1 cellular context compared by ENCODE assay signal in the genomic region with DNA sequence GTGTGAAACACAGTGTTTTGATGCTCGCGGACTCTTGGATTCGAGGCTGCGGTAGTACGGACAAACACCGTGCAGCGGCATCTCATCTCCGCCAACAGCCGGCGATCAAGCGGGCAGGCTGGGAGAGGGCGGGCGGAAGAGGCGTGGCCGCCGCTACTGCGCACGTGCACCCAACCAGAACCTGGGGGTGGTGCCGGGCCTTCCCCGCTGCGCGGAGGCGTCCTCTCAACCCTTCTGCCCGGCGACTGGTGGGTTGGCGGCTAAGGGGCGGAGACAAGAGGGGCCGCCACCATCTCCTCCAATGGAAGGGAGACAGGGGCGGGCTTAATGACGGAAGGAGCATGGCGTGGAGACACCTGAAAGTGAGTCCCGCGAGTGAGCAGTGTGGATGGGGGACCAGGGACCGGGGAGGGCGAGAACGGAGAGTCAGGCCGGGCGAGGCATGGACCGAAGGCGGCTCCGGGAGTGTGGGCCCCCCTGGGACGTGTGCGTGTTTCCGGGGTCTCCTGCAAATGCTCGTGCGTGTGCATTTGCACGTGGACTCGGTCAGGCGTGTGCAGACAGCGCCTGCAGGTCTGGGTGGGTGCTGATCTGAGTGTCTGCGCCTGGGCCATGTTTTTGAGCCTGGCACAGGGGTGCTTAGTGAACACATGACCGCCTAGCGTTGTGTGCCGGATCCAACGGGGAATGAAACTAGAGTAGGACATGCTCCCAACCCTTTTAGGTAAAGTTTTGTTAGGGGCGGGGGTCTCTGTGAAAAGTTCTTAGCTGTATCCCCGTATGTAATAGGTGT.
TF ChIP-seq lines count a peak whose summit lies in the region.

A gene (plus strand): TSS at position 321 of the 793 bp plus-strand sequence. CDS start 21 bp downstream, at position 342.

TF ChIP-seq in GM12878, 131 proteins besides CTCF, POLR2A, EP300 and RAD21 (continued from another document):
- TF ChIP-seq POLR2AphosphoS2 (IDR thresholded peaks at IDR 0.05; ENCODE audit: low read depth, low read length) (0 out of 2 replicates have a peak, but pooled peaks have one; percentile 32), NR2C1 (IDR thresholded peaks at IDR 0.05) (no peak), EED (IDR thresholded peaks at IDR 0.05; ENCODE audit: low read depth) (no peak), TAF1 (IDR thresholded peaks at IDR 0.05; ENCODE audit: borderline replicate concordance, low read depth, low read length) (peak; percentile 72), CBX5 (IDR thresholded peaks at IDR 0.05; ENCODE audit: low read depth) (no peak), SIX5 (IDR thresholded peaks at IDR 0.05; ENCODE audit: low read depth, low read length, severe bottlenecking) (no peak), SREBF2 (IDR thresholded peaks at IDR 0.05; ENCODE audit: low read length) (no peak), EGR1 (IDR thresholded peaks at IDR 0.05; ENCODE audit: borderline replicate concordance in 1 of 2, low read depth in 2 of 2, low read length in 2 of 2) (peak in 1 of 2 experiments; percentile 90; a peak in 2 of 3 replicates), JUNB (IDR thresholded peaks at IDR 0.05) (no peak), HCFC1 (IDR thresholded peaks at IDR 0.05; ENCODE audit: low read length) (peak; percentile 35; the same call in 1 of the 2 replicates), NR2C2 (IDR thresholded peaks at IDR 0.05; ENCODE audit: borderline replicate concordance, control insufficient read depth, insufficient read length, low read depth) (no peak), SUZ12 (IDR thresholded peaks at IDR 0.05; ENCODE audit: unreplicated experiment) (no peak), IKZF2 (IDR thresholded peaks at IDR 0.05) (no peak), CREB1 (IDR thresholded peaks at IDR 0.05; ENCODE audit: low read depth) (peak; percentile 84), IRF4 (IDR thresholded peaks at IDR 0.05; ENCODE audit: low read depth, low read length) (0 out of 2 replicates have a peak, but pooled peaks have one; percentile 38), HDGF (IDR thresholded peaks at IDR 0.05) (peak; percentile 97), FOXK2 (IDR thresholded peaks at IDR 0.05) (peak; percentile 59), RFX5 (IDR thresholded peaks at IDR 0.05; ENCODE audit: low read depth, low read length) (peak; percentile 90), TCF12 (IDR thresholded peaks at IDR 0.05; ENCODE audit: low read depth, low read length) (peak; percentile 35; the same call in 1 of the 2 replicates), POLR2AphosphoS5 (IDR thresholded peaks at IDR 0.05; ENCODE audit: low read length) (peak; percentile 96), CHD4 (IDR thresholded peaks at IDR 0.05) (no peak), SP1 (IDR thresholded peaks at IDR 0.05; ENCODE audit: low read depth, low read length) (peak; percentile 86)
- TF ChIP-seq, protein P1, sequence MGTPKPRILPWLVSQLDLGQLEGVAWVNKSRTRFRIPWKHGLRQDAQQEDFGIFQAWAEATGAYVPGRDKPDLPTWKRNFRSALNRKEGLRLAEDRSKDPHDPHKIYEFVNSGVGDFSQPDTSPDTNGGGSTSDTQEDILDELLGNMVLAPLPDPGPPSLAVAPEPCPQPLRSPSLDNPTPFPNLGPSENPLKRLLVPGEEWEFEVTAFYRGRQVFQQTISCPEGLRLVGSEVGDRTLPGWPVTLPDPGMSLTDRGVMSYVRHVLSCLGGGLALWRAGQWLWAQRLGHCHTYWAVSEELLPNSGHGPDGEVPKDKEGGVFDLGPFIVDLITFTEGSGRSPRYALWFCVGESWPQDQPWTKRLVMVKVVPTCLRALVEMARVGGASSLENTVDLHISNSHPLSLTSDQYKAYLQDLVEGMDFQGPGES (IDR thresholded peaks at IDR 0.05) = peak; percentile 41; the same call in 1 of the 2 replicates
- TF ChIP-seq, protein P2, sequence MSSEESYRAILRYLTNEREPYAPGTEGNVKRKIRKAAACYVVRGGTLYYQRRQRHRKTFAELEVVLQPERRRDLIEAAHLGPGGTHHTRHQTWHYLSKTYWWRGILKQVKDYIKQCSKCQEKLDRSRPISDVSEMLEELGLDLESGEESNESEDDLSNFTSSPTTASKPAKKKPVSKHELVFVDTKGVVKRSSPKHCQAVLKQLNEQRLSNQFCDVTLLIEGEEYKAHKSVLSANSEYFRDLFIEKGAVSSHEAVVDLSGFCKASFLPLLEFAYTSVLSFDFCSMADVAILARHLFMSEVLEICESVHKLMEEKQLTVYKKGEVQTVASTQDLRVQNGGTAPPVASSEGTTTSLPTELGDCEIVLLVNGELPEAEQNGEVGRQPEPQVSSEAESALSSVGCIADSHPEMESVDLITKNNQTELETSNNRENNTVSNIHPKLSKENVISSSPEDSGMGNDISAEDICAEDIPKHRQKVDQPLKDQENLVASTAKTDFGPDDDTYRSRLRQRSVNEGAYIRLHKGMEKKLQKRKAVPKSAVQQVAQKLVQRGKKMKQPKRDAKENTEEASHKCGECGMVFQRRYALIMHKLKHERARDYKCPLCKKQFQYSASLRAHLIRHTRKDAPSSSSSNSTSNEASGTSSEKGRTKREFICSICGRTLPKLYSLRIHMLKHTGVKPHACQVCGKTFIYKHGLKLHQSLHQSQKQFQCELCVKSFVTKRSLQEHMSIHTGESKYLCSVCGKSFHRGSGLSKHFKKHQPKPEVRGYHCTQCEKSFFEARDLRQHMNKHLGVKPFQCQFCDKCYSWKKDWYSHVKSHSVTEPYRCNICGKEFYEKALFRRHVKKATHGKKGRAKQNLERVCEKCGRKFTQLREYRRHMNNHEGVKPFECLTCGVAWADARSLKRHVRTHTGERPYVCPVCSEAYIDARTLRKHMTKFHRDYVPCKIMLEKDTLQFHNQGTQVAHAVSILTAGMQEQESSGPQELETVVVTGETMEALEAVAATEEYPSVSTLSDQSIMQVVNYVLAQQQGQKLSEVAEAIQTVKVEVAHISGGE (CRISPR knock-in tag; IDR thresholded peaks at IDR 0.05) = 0 out of 2 replicates have a peak, but pooled peaks have one; percentile 25
- TF ChIP-seq, protein P3, sequence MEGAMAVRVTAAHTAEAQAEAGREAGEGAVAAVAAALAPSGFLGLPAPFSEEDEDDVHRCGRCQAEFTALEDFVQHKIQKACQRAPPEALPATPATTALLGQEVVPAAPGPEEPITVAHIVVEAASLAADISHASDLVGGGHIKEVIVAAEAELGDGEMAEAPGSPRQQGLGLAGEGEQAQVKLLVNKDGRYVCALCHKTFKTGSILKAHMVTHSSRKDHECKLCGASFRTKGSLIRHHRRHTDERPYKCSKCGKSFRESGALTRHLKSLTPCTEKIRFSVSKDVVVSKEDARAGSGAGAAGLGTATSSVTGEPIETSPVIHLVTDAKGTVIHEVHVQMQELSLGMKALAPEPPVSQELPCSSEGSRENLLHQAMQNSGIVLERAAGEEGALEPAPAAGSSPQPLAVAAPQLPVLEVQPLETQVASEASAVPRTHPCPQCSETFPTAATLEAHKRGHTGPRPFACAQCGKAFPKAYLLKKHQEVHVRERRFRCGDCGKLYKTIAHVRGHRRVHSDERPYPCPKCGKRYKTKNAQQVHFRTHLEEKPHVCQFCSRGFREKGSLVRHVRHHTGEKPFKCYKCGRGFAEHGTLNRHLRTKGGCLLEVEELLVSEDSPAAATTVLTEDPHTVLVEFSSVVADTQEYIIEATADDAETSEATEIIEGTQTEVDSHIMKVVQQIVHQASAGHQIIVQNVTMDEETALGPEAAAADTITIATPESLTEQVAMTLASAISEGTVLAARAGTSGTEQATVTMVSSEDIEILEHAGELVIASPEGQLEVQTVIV (IDR thresholded peaks at IDR 0.05; ENCODE audit: borderline replicate concordance, partially characterized antibody) = peak; percentile 48
- TF ChIP-seq, protein P4, sequence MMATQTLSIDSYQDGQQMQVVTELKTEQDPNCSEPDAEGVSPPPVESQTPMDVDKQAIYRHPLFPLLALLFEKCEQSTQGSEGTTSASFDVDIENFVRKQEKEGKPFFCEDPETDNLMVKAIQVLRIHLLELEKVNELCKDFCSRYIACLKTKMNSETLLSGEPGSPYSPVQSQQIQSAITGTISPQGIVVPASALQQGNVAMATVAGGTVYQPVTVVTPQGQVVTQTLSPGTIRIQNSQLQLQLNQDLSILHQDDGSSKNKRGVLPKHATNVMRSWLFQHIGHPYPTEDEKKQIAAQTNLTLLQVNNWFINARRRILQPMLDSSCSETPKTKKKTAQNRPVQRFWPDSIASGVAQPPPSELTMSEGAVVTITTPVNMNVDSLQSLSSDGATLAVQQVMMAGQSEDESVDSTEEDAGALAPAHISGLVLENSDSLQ (IDR thresholded peaks at IDR 0.05) = peak; percentile 78
- TF ChIP-seq, protein P5, sequence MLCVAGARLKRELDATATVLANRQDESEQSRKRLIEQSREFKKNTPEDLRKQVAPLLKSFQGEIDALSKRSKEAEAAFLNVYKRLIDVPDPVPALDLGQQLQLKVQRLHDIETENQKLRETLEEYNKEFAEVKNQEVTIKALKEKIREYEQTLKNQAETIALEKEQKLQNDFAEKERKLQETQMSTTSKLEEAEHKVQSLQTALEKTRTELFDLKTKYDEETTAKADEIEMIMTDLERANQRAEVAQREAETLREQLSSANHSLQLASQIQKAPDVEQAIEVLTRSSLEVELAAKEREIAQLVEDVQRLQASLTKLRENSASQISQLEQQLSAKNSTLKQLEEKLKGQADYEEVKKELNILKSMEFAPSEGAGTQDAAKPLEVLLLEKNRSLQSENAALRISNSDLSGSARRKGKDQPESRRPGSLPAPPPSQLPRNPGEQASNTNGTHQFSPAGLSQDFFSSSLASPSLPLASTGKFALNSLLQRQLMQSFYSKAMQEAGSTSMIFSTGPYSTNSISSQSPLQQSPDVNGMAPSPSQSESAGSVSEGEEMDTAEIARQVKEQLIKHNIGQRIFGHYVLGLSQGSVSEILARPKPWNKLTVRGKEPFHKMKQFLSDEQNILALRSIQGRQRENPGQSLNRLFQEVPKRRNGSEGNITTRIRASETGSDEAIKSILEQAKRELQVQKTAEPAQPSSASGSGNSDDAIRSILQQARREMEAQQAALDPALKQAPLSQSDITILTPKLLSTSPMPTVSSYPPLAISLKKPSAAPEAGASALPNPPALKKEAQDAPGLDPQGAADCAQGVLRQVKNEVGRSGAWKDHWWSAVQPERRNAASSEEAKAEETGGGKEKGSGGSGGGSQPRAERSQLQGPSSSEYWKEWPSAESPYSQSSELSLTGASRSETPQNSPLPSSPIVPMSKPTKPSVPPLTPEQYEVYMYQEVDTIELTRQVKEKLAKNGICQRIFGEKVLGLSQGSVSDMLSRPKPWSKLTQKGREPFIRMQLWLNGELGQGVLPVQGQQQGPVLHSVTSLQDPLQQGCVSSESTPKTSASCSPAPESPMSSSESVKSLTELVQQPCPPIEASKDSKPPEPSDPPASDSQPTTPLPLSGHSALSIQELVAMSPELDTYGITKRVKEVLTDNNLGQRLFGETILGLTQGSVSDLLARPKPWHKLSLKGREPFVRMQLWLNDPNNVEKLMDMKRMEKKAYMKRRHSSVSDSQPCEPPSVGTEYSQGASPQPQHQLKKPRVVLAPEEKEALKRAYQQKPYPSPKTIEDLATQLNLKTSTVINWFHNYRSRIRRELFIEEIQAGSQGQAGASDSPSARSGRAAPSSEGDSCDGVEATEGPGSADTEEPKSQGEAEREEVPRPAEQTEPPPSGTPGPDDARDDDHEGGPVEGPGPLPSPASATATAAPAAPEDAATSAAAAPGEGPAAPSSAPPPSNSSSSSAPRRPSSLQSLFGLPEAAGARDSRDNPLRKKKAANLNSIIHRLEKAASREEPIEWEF (IDR thresholded peaks at IDR 0.05; ENCODE audit: insufficient replicate concordance, low read depth, low read length) = no peak
